ENCODE assay signal across 17 cellular contexts in genomic region chr17:55642741-55643140, GRCh38.
"Had no signal": no experiment of that assay in that cellular context is flagged by ENCODE, and none has a peak within 500 bp of the region (broad histone marks: within the 10 kb centered on the region; RNA-seq: fewer than 3 reads in every experiment).

No MANE protein-coding gene starts in this region.

- H3K79me2 ChIP-seq: parathyroid adenoma had no signal

- H3K4me3 ChIP-seq: body of pancreas, colonic mucosa, esophagus muscularis mucosa, left lung, sigmoid colon, spleen had no signal

- H3K27ac ChIP-seq: body of pancreas, colonic mucosa, esophagus muscularis mucosa, left lung, neutrophil, parathyroid adenoma, sigmoid colon, spleen, VCaP had no signal

- H3K9ac ChIP-seq: parathyroid adenoma had no signal

- H3K36me3 ChIP-seq: colonic mucosa, esophagus muscularis mucosa, left lung, neutrophil, sigmoid colon, spleen had no signal

- H3K4me1 ChIP-seq: body of pancreas, colonic mucosa, esophagus muscularis mucosa, parathyroid adenoma had no signal

- H3K9me3 ChIP-seq: body of pancreas, colonic mucosa, esophagus muscularis mucosa, left lung, neutrophil, sigmoid colon, spleen had no signal

- H2AFZ ChIP-seq: parathyroid adenoma had no signal

- DNase-seq: activated CD4-positive, alpha-beta memory T cell treated with anti-CD3 and anti-CD28 coated beads for 36 hours; activated CD8-positive, alpha-beta memory T cell treated with anti-CD3 and anti-CD28 coated beads, Interleukin-2, amount 10 ng/mL, durations not matched to agents 7 days and 5 days; activated T-cell treated with anti-CD3 and anti-CD28 coated beads, Interleukin-2, amount 50 U/mL, for 24 hours; body of pancreas; caudate nucleus; colonic mucosa; effector CD4-positive, alpha-beta T cell; left lung; mammary epithelial cell; naive thymus-derived CD8-positive, alpha-beta T cell; sigmoid colon; spleen; stimulated activated naive CD8-positive, alpha-beta T cell treated with anti-CD3 and anti-CD28 coated beads, Interleukin-15, amount 100 ng/mL, for 72 hours had no signal

- H3K27me3 ChIP-seq: body of pancreas, colonic mucosa, esophagus muscularis mucosa, left lung, neutrophil, sigmoid colon had no signal
